Comparison of ENCODE assay signal across 8 cellular contexts in the genomic region with DNA sequence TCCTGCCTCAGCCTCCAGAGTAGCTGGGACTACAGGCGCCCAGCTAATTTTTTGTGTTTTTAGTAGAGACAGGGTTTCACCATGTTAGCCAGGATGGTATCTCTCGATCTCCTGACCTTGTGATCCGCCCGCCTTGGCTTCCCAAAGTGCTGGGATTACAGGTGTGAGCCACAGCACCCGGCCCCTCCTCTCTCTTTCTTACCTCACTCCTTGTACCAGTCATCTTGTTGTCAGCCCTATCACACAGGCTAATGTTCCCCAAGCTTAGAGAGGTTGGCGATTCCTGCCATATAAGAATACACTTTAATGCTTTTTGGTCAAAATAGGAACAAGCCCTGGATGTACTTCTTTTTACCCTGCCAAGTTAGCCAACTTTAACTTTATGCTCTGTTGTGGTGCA. TPM values are rescaled to one million over a fixed set of nuclear protein-coding genes. Genes with fewer than 3 reads are reported as not detected.
DNase-seq lines count a peak whose midpoint lies in the region; ATAC-seq, FAIRE-seq and TF ChIP-seq lines count a peak whose summit lies in the region.
"Not testable (repeated sequence)": the region's sequence is repeated elsewhere in the genome, so short reads cannot be mapped to it uniquely, and the experiment has no call there.

No MANE protein-coding gene starts in this region.

- not testable (repeated sequence) for H2BK20ac ChIP-seq in H9 (ENCODE audit: low read depth, low read length, poor library complexity, severe bottlenecking); IMR-90 (ENCODE audit: low read depth, low read length)

- H4K8ac ChIP-seq in H9 (replicated peaks; ENCODE audit: insufficient read length, low read depth, low read length) = not testable (repeated sequence)
- 0 out of 4 replicates have a peak overlapping the region, but pooled peaks of 1 of the 2 experiments have one; percentile 16 for H4K8ac ChIP-seq in IMR-90 (ENCODE audit: low read depth in 2 of 2, low read length in 2 of 2)

- not testable (repeated sequence) for H2AK5ac ChIP-seq in H9 (ENCODE audit: insufficient read length, low read length); IMR-90 (ENCODE audit: low read depth, low read length)

- not testable (repeated sequence) for H3K4ac ChIP-seq in H9 (ENCODE audit: low read depth, low read length); IMR-90 (ENCODE audit: low read depth, low read length)

- H3K9me3 ChIP-seq in A549; H9 (ENCODE audit: control insufficient read depth, low read depth, low read length); IMR-90 (ENCODE audit: control insufficient read depth, insufficient read depth, low read length); mammary epithelial cell (replicated peaks; ENCODE audit: insufficient read depth, low read length); keratinocyte (ENCODE audit: control insufficient read depth, low read depth, low read length); osteoblast (ENCODE audit: low read depth, low read length); gastrocnemius medialis: not testable (repeated sequence)

- H2BK15ac ChIP-seq in H9 (ENCODE audit: low read depth, low read length); IMR-90 (ENCODE audit: low read depth, low read length): not testable (repeated sequence)

- not testable (repeated sequence) for DNase-seq in A549 (ENCODE audit: low read depth in 1 of 2, low spot score in 1 of 2); H9; IMR-90; RWPE1 (ENCODE audit: low spot score); mammary epithelial cell; keratinocyte (ENCODE audit: low read depth, low spot score); osteoblast (ENCODE audit: insufficient read length, low spot score, missing footprints); gastrocnemius medialis

- H3K36me3 Mint-ChIP-seq in H9 (ENCODE audit: insufficient read depth in 1 of 3, low read depth in 3 of 3) = not testable (repeated sequence)

- H3K4me3 ChIP-seq in A549; IMR-90 (ENCODE audit: insufficient read depth, low read depth, low read length); mammary epithelial cell (replicated peaks in 1 of 3; ENCODE audit: insufficient read depth in 1 of 3, low read depth in 2 of 3, low read length in 3 of 3); keratinocyte (ENCODE audit: control insufficient read depth in 2 of 3, extremely low read depth in 1 of 3, insufficient read depth in 2 of 3, low read depth in 1 of 3, low read length in 3 of 3); osteoblast (ENCODE audit: insufficient read depth, low read length); gastrocnemius medialis: not testable (repeated sequence)

- H3K9me1 ChIP-seq in IMR-90 (ENCODE audit: insufficient read depth, low read length) = peaks cover 20% of the 10 kb centered on the region
- not testable (repeated sequence) for H3K9me1 ChIP-seq in keratinocyte (ENCODE audit: control insufficient read depth, extremely low read depth, insufficient read depth, low read length)

- whole genome bisulfite sequencing in A549 (ENCODE audit: missing lambda C conversion rate) = 93% methylated on average over 6 of the region's 6 CpGs
- WGBS in H9 (ENCODE audit: extremely low coverage, insufficient read length, low lambda C conversion rate) = no CpG with 5 or more reads among the region's 6 CpGs
- whole genome bisulfite sequencing in IMR-90 (ENCODE audit: extremely low coverage in 2 of 2, insufficient read length in 1 of 2), 2 experiments = no CpG with 5 or more reads among the region's 6 CpGs
- WGBS in mammary epithelial cell (ENCODE audit: low coverage, missing lambda C conversion rate) = 90% methylated on average over 6 of the region's 6 CpGs

- not testable (repeated sequence) for H2AK9ac ChIP-seq in IMR-90 (replicated peaks; ENCODE audit: low read depth, low read length, poor library complexity)

- ATAC-seq in A549 = peak in 1 of 2 experiments; percentile 22; a peak in 2 of 6 replicates
- ATAC-seq in IMR-90 (ENCODE audit: low read depth); gastrocnemius medialis: not testable (repeated sequence)

- H3K27ac Mint-ChIP-seq in H9 = peak overlapping the region in 2 of 3 experiments; percentile 89 to 91; a peak in 2 of 7 replicates

- H3K23me2 ChIP-seq in H9 (ENCODE audit: insufficient read length, low read depth, low read length, poor library complexity, severe bottlenecking) = not testable (repeated sequence)

- H2BK5ac ChIP-seq in H9 (ENCODE audit: insufficient read length, low read length) = not testable (repeated sequence)
- H2BK5ac ChIP-seq in IMR-90 (ENCODE audit: low read depth, low read length, poor library complexity, severe bottlenecking) = peak overlapping the region; percentile 53

- not testable (repeated sequence) for H3K9me3 Mint-ChIP-seq in H9

- TF ChIP-seq EP300 in A549 (IDR thresholded peaks at IDR 0.05) = not testable (repeated sequence)

- not testable (repeated sequence) for H3K27me3 Mint-ChIP-seq in H9 (ENCODE audit: low read depth)

- not testable (repeated sequence) for BruUV-seq in IMR-90 (replicated peaks; lab: Mats Ljungman, UMichigan); mammary epithelial cell (replicated peaks; lab: Mats Ljungman, UMichigan)

- H3K4me2 ChIP-seq in A549 = peak overlapping the region; percentile 60; the same call in 2 of the 3 replicates
- H3K4me2 ChIP-seq in H9 (ENCODE audit: insufficient read depth, insufficient read length, low read length); IMR-90 (ENCODE audit: low read depth, low read length); osteoblast (ENCODE audit: insufficient read depth, low read length): not testable (repeated sequence)
- peak overlapping the region; percentile 65 for H3K4me2 ChIP-seq in mammary epithelial cell (ENCODE audit: insufficient read depth, low read depth, low read length)
- H3K4me2 ChIP-seq in keratinocyte (ENCODE audit: control insufficient read depth, extremely low read depth, insufficient read depth, low read depth, low read length) = peak overlapping the region; percentile 41

- H4K91ac ChIP-seq in H9 (ENCODE audit: insufficient read length, low read depth, low read length); IMR-90 (ENCODE audit: insufficient read depth, low read depth, low read length): not testable (repeated sequence)

- CTCF ChIA-PET in A549 (lab: Yijun Ruan, JAX) = interaction anchor here (0.6 kb wide), 1 partner anchor 77 kb away, joined by 5 read pairs; no protein-coding TSS in a partner anchor
- CTCF ChIA-PET in IMR-90 (lab: Yijun Ruan, JAX); mammary epithelial cell (lab: Charles Lee; ENCODE audit: low non-redundant PET): not testable (repeated sequence)
- CTCF ChIA-PET in RWPE1 (lab: Yijun Ruan, JAX) = interaction anchor here (0.5 kb wide), 1 partner anchor 370 kb away, joined by 3 read pairs; no protein-coding TSS in a partner anchor

- not testable (repeated sequence) for H3K9ac ChIP-seq in H9 (ENCODE audit: extremely low read depth, insufficient read length, low read length); IMR-90 (ENCODE audit: low read depth, low read length); keratinocyte (ENCODE audit: control insufficient read depth, extremely low read depth, insufficient read depth, low read length)
- H3K9ac ChIP-seq in mammary epithelial cell (ENCODE audit: insufficient read depth, low read length) = peak overlapping the region; percentile 12

- not testable (repeated sequence) for H2AFZ ChIP-seq in H9 (ENCODE audit: low read length); IMR-90 (replicated peaks; ENCODE audit: low read length, poor library complexity); mammary epithelial cell (ENCODE audit: low read depth, low read length); keratinocyte (ENCODE audit: control insufficient read depth, low read length); osteoblast (ENCODE audit: low read length)

- H3K18ac ChIP-seq in H9 (ENCODE audit: insufficient read length, low read depth, low read length); IMR-90 (ENCODE audit: low read depth, low read length): not testable (repeated sequence)

- dilution Hi-C loops in IMR-90 (cut with HindIII; ENCODE audit: low sequenced_read_pairs, unreplicated experiment); mammary epithelial cell (cut with HindIII; ENCODE audit: low sequenced_read_pairs); keratinocyte (cut with MboI; ENCODE audit: extremely low pct_ligation_motif_present, low sequenced_read_pairs): not testable (repeated sequence)

- not testable (repeated sequence) for H3K14ac ChIP-seq in H9 (ENCODE audit: insufficient read depth, low read length)
- 0 out of 2 replicates have a peak overlapping the region, but pooled peaks have one; percentile 84 for H3K14ac ChIP-seq in IMR-90 (replicated peaks; ENCODE audit: low read depth, low read length)

- not testable (repeated sequence) for H3K27me3 ChIP-seq in H9 (ENCODE audit: insufficient read depth, low read length); IMR-90 (ENCODE audit: control insufficient read depth, insufficient read depth, low read length); mammary epithelial cell (ENCODE audit: insufficient read depth, low read length); keratinocyte (ENCODE audit: control insufficient read depth, extremely low read depth, insufficient read depth, low read length); osteoblast (ENCODE audit: insufficient read depth, low read length); gastrocnemius medialis

- H3K4me1 Mint-ChIP-seq in H9 = peaks cover 38 to 40% of the 10 kb centered on the region in 2 experiments

- TF ChIP-seq RAD21 in A549 (conservative IDR thresholded peaks at IDR 0.05 in 1 of 2, IDR thresholded peaks at IDR 0.05 in 1 of 2); IMR-90 (IDR thresholded peaks at IDR 0.05; ENCODE audit: low read length): not testable (repeated sequence)

- TF ChIP-seq POLR2A in A549 (IDR thresholded peaks at IDR 0.05; ENCODE audit: low read length); IMR-90 (IDR thresholded peaks at IDR 0.05; ENCODE audit: low read depth, low read length); gastrocnemius medialis (IDR thresholded peaks at IDR 0.05): not testable (repeated sequence)

- not testable (repeated sequence) for H3T11ph ChIP-seq in H9 (ENCODE audit: low read length)

- H3K4me1 ChIP-seq in A549 (peaks cover 22% of the 10 kb centered on the region), H9 (ENCODE audit: insufficient read depth, low read length) (peaks cover 11% of the 10 kb centered on the region; the same call in 1 of the 2 replicates), mammary epithelial cell (ENCODE audit: insufficient read depth, low read length) (peaks cover 30% of the 10 kb centered on the region), keratinocyte (ENCODE audit: control insufficient read depth, extremely low read depth, insufficient read depth, low read length) (peaks cover 45% of the 10 kb centered on the region), osteoblast (ENCODE audit: insufficient read depth, low read length) (peaks cover 40% of the 10 kb centered on the region), gastrocnemius medialis (peaks cover 59 to 83% of the 10 kb centered on the region in 2 donors)
- not testable (repeated sequence) for H3K4me1 ChIP-seq in IMR-90 (ENCODE audit: control insufficient read depth, insufficient read depth, low read length)

- POLR2A ChIA-PET in A549 (lab: Yijun Ruan, JAX); IMR-90 (lab: Charles Lee; ENCODE audit: unreplicated experiment); RWPE1 (lab: Yijun Ruan, JAX; ENCODE audit: low non-redundant PET): not testable (repeated sequence)

- intact Hi-C loops in IMR-90 (cut with micrococcal nuclease); gastrocnemius medialis (cut with DNase I; ENCODE audit: low total_unique reads): not testable (repeated sequence)
- intact Hi-C loops in mammary epithelial cell (cut with micrococcal nuclease) = loop anchor here (1.0 kb wide), 1 partner anchor 17 kb away; no protein-coding TSS in a partner anchor

- TF ChIP-seq CTCF in A549 (IDR thresholded peaks at IDR 0.05); H9 (conservative IDR thresholded peaks at IDR 0.05); IMR-90 (conservative IDR thresholded peaks at IDR 0.05; ENCODE audit: low read depth, low read length); RWPE1 (conservative IDR thresholded peaks at IDR 0.05; ENCODE audit: low read depth); mammary epithelial cell (conservative IDR thresholded peaks at IDR 0.05 in 1 of 2, IDR thresholded peaks at IDR 0.05 in 1 of 2; ENCODE audit: extremely low read depth in 1 of 2, insufficient read depth in 1 of 2, low read depth in 1 of 2, low read length in 2 of 2); keratinocyte (optimal IDR thresholded peaks at IDR 0.05 in 1 of 3, IDR thresholded peaks at IDR 0.05 in 1 of 3, conservative IDR thresholded peaks at IDR 0.05 in 1 of 3; ENCODE audit: extremely low read depth in 1 of 3, insufficient read depth in 2 of 3, low read length in 3 of 3); osteoblast (IDR thresholded peaks at IDR 0.05; ENCODE audit: extremely low read depth, low read depth, low read length); gastrocnemius medialis (IDR thresholded peaks at IDR 0.05 in 4 of 5, conservative IDR thresholded peaks at IDR 0.05 in 1 of 5): not testable (repeated sequence)

- H4K20me1 ChIP-seq in H9 (ENCODE audit: control insufficient read depth, insufficient read depth, insufficient read length); mammary epithelial cell (ENCODE audit: insufficient read depth, low read length): not testable (repeated sequence)
- H4K20me1 ChIP-seq in IMR-90 (ENCODE audit: insufficient read depth, low read length) = peaks cover 51% of the 10 kb centered on the region
- peaks cover 18% of the 10 kb centered on the region for H4K20me1 ChIP-seq in keratinocyte (ENCODE audit: control insufficient read depth, extremely low read depth, insufficient read depth, low read length)
- H4K20me1 ChIP-seq in osteoblast (ENCODE audit: insufficient read depth, low read length) = peaks cover 54% of the 10 kb centered on the region

- not testable (repeated sequence) for H3K23ac ChIP-seq in H9 (ENCODE audit: insufficient read length, low read depth, low read length); IMR-90 (ENCODE audit: low read depth, low read length)

- FAIRE-seq in A549 (lab: Jason Lieb, UNC); keratinocyte (lab: Jason Lieb, UNC): not testable (repeated sequence)

- not testable (repeated sequence) for H3K56ac ChIP-seq in H9 (ENCODE audit: insufficient read length, low read depth, low read length); IMR-90 (ENCODE audit: extremely low read depth, insufficient read depth, low read length)

- not testable (repeated sequence) for H4K5ac ChIP-seq in H9 (ENCODE audit: insufficient read length, low read depth, low read length); IMR-90 (ENCODE audit: low read depth, low read length)

- in situ Hi-C loops in IMR-90 (cut with MboI; ENCODE audit: low sequenced_read_pairs) = not testable (repeated sequence)
- in situ Hi-C loops in mammary epithelial cell (cut with MboI; ENCODE audit: low sequenced_read_pairs in 2 of 2) = loop anchor here in 1 of 2 donors (10.0 kb wide), 1 partner anchor 91 kb away; no protein-coding TSS in a partner anchor
- in situ Hi-C loops in gastrocnemius medialis (cut with MboI; ENCODE audit: low sequenced_read_pairs in 4 of 4) = loop anchor here in 1 of 4 donors (5.0 kb wide), 1 partner anchor 52 kb away; no protein-coding TSS in a partner anchor

- H2BK12ac ChIP-seq in H9 (ENCODE audit: insufficient read length, low read depth, low read length) = not testable (repeated sequence)

- H3K27ac ChIP-seq in A549; H9 (ENCODE audit: insufficient read length, low read depth, low read length); IMR-90 (ENCODE audit: insufficient read depth, low read length): not testable (repeated sequence)
- H3K27ac ChIP-seq in RWPE1 (peak overlapping the region; percentile 55), mammary epithelial cell (ENCODE audit: insufficient read depth, low read depth, low read length) (peak overlapping the region; percentile 78), keratinocyte (ENCODE audit: control insufficient read depth, insufficient read depth, low read length) (peak overlapping the region; percentile 37), osteoblast (ENCODE audit: low read depth, low read length) (peak overlapping the region; percentile 14), gastrocnemius medialis (peak overlapping the region; percentile 72 to 90 (median 78))

- not testable (repeated sequence) for H3K79me2 ChIP-seq in H9 (ENCODE audit: insufficient read depth, low read length)
- H3K79me2 ChIP-seq in mammary epithelial cell (ENCODE audit: insufficient read depth, low read length) (peaks cover 96% of the 10 kb centered on the region), keratinocyte (ENCODE audit: control insufficient read depth, insufficient read depth, low read length) (peaks cover 95% of the 10 kb centered on the region), osteoblast (ENCODE audit: insufficient read depth, low read length) (peaks cover 90% of the 10 kb centered on the region)

- H3K4me3 Mint-ChIP-seq in H9 = not testable (repeated sequence)

- not testable (repeated sequence) for H3K79me1 ChIP-seq in H9 (ENCODE audit: insufficient read depth, low read depth, low read length, poor library complexity, severe bottlenecking)
- peaks cover 45 to 62% of the 10 kb centered on the region in 2 experiments for H3K79me1 ChIP-seq in IMR-90 (ENCODE audit: low read depth in 1 of 2, low read length in 2 of 2)

- H2BK120ac ChIP-seq in H9 (ENCODE audit: low read depth, low read length, poor library complexity, severe bottlenecking); IMR-90 (ENCODE audit: low read depth, low read length): not testable (repeated sequence)

- not testable (repeated sequence) for H3K36me3 ChIP-seq in IMR-90 (ENCODE audit: control insufficient read depth, insufficient read depth, low read length); mammary epithelial cell (ENCODE audit: insufficient read depth, low read length); keratinocyte (ENCODE audit: control insufficient read depth in 2 of 2, extremely low read depth in 1 of 2, insufficient read depth in 2 of 2, low read length in 2 of 2); osteoblast (ENCODE audit: insufficient read depth, low read length); gastrocnemius medialis

RNA-seq across cellular contexts. Expression of gene PTPN14, which starts 57.2 kb away (rescaled TPM):
- polyA plus RNA-seq in A549 (2011; rRNA removed) (9.9 and 10.0 TPM in 2 replicates), A549 (2017; fragmentation: RNase III; extraction: RNeasy Plus Mini Kit Qiagen cat#74134 plus additional on column Dnase treatment) (9.2 to 13.0 TPM (median 10.3 TPM) in 3 replicates), IMR-90 (2012; rRNA removed) (21.5 and 21.8 TPM in 2 replicates), mammary epithelial cell (52.9 TPM), keratinocyte (28.0 to 59.9 TPM (median 29.9 TPM) in 3 replicates)
- polyA plus RNA-seq in A549 (2012; cell fraction: cytosol; rRNA removed) = 5.7 and 7.5 TPM in 2 replicates
- polyA plus RNA-seq in A549 (2012; cell fraction: nucleus; rRNA removed) = 9.2 and 11.5 TPM in 2 replicates
- polyA minus RNA-seq in A549 (2011; rRNA and poly(A)+ RNA removed) = 30.7 and 38.9 TPM in 2 replicates
- total RNA-seq in H9 (2021) (76.4 and 79.0 TPM in 2 replicates), IMR-90 (2012; rRNA removed) (31.7 and 42.8 TPM in 2 replicates), mammary epithelial cell (100 to 1,000 TPM; 152 to 157 TPM), osteoblast (122 and 131 TPM in 2 replicates), gastrocnemius medialis (10 to 100 TPM; 42.8 to 63.8 (median 50.4) TPM)
- 7.4 and 16.9 TPM in 2 replicates for polyA plus RNA-seq in IMR-90 (2012; cell fraction: cytosol; rRNA removed)
- 21.6 and 26.1 TPM in 2 replicates for polyA plus RNA-seq in IMR-90 (2012; cell fraction: nucleus; rRNA removed; ENCODE audit: low replicate concordance)
- polyA minus RNA-seq in mammary epithelial cell (116 TPM), keratinocyte (115 to 156 TPM (median 131 TPM) in 3 replicates)
- 16.1 TPM for polyA plus RNA-seq in keratinocyte (2011; ENCODE audit: low read depth)
- 22.9 and 31.8 TPM in 2 replicates for polyA plus RNA-seq in keratinocyte (2011; cell fraction: cytosol; rRNA removed)
- 67.8 and 76.2 TPM in 2 replicates for polyA plus RNA-seq in keratinocyte (2011; cell fraction: nucleus; rRNA removed)
- 23.6 and 44.7 TPM in 2 replicates for polyA plus RNA-seq in keratinocyte (2012; ENCODE audit: low replicate concordance)
- polyA minus RNA-seq in keratinocyte (2011; cell fraction: cytosol; rRNA and poly(A)+ RNA removed) = 92.3 TPM
- 167 and 251 TPM in 2 replicates for polyA minus RNA-seq in keratinocyte (2011; cell fraction: nucleus; rRNA and poly(A)+ RNA removed)
